In genomic region chr9:134139081-134139480, GRCh38 we compare ENCODE assay signal across 2 cellular contexts.
TF ChIP-seq lines count a peak whose summit lies in the region.

No MANE protein-coding gene starts in this region.

TF ChIP-seq in IMR-90, 13 proteins besides CTCF, POLR2A, EP300 and RAD21:
- peak; percentile 83 for TF ChIP-seq CEBPB (IDR thresholded peaks at IDR 0.05; ENCODE audit: low read depth, low read length)
- TF ChIP-seq BHLHE40 (IDR thresholded peaks at IDR 0.05; ENCODE audit: low read depth, low read length) = no peak
TF ChIP-seq in IMR-90: peak in this region for 1.

TF ChIP-seq in neural cell, 6 proteins besides CTCF, POLR2A, EP300 and RAD21:
- TF ChIP-seq MXI1 (conservative IDR thresholded peaks at IDR 0.05; ENCODE audit: poor library complexity, severe bottlenecking) = no peak
- no peak for TF ChIP-seq TAF1 (IDR thresholded peaks at IDR 0.05; ENCODE audit: low read depth)
- TF ChIP-seq EZH2 (IDR thresholded peaks at IDR 0.05; ENCODE audit: borderline replicate concordance, insufficient read depth, low read length, poor library complexity, severe bottlenecking) = no peak
- TF ChIP-seq POLR2AphosphoS5 (IDR thresholded peaks at IDR 0.05) = no peak
